ENCODE assay signal across 1 cellular context in genomic region chr3:129323651-129324294, GRCh38.
TF ChIP-seq lines count a peak whose summit lies in the region.

No MANE protein-coding gene starts in this region.

TF ChIP-seq in HepG2, 621 proteins besides CTCF, POLR2A, EP300 and RAD21 (continued from another document):
- TF ChIP-seq MED1 (CRISPR knock-in tag; IDR thresholded peaks at IDR 0.05) (0 out of 2 replicates have a peak, but pooled peaks have one; percentile 30), SOX13 (IDR thresholded peaks at IDR 0.05) (no peak), SOX13 (CRISPR knock-in tag; conservative IDR thresholded peaks at IDR 0.05 in 1 of 2, IDR thresholded peaks at IDR 0.05 in 1 of 2) (no peak), ATRX (CRISPR knock-in tag; IDR thresholded peaks at IDR 0.05; ENCODE audit: borderline replicate concordance) (no peak), ZNF576 (CRISPR knock-in tag; IDR thresholded peaks at IDR 0.05) (no peak), ATM (IDR thresholded peaks at IDR 0.05; ENCODE audit: borderline replicate concordance) (no peak), STAT5B (CRISPR knock-in tag; IDR thresholded peaks at IDR 0.05) (no peak), SNAPC2 (CRISPR knock-in tag; IDR thresholded peaks at IDR 0.05) (no peak), ZNF546 (CRISPR knock-in tag; conservative IDR thresholded peaks at IDR 0.05) (no peak), ZNF589 (CRISPR knock-in tag; conservative IDR thresholded peaks at IDR 0.05) (no peak), SP2 (CRISPR knock-in tag; IDR thresholded peaks at IDR 0.05) (no peak), ZSCAN21 (CRISPR knock-in tag; IDR thresholded peaks at IDR 0.05; ENCODE audit: borderline replicate concordance) (no peak), GATAD2A (CRISPR knock-in tag; IDR thresholded peaks at IDR 0.05) (0 out of 2 replicates have a peak, but pooled peaks have one; percentile 24), NCOR1 (IDR thresholded peaks at IDR 0.05; ENCODE audit: borderline replicate concordance, low read length) (no peak), PAWR (CRISPR knock-in tag; IDR thresholded peaks at IDR 0.05; ENCODE audit: borderline replicate concordance) (no peak), GLI4 (CRISPR knock-in tag; IDR thresholded peaks at IDR 0.05; ENCODE audit: borderline replicate concordance) (no peak), REPIN1 (CRISPR knock-in tag; IDR thresholded peaks at IDR 0.05; ENCODE audit: borderline replicate concordance, low read depth) (no peak), KLF6 (CRISPR knock-in tag; IDR thresholded peaks at IDR 0.05) (no peak), SMAD1 (CRISPR knock-in tag; IDR thresholded peaks at IDR 0.05; ENCODE audit: borderline replicate concordance, low read depth) (no peak), KAT8 (CRISPR knock-in tag; IDR thresholded peaks at IDR 0.05) (no peak), MTA3 (CRISPR knock-in tag; IDR thresholded peaks at IDR 0.05) (no peak), SSRP1 (CRISPR knock-in tag; IDR thresholded peaks at IDR 0.05) (no peak), ZNF296 (CRISPR knock-in tag; conservative IDR thresholded peaks at IDR 0.05) (no peak), FOXC1 (CRISPR knock-in tag; IDR thresholded peaks at IDR 0.05; ENCODE audit: borderline replicate concordance) (no peak), ZNF724P (CRISPR knock-in tag; IDR thresholded peaks at IDR 0.05; ENCODE audit: borderline replicate concordance) (no peak), FLYWCH1 (CRISPR knock-in tag; IDR thresholded peaks at IDR 0.05) (no peak), SNAPC5 (CRISPR knock-in tag; IDR thresholded peaks at IDR 0.05; ENCODE audit: borderline replicate concordance) (no peak)
- TF ChIP-seq, protein P1, sequence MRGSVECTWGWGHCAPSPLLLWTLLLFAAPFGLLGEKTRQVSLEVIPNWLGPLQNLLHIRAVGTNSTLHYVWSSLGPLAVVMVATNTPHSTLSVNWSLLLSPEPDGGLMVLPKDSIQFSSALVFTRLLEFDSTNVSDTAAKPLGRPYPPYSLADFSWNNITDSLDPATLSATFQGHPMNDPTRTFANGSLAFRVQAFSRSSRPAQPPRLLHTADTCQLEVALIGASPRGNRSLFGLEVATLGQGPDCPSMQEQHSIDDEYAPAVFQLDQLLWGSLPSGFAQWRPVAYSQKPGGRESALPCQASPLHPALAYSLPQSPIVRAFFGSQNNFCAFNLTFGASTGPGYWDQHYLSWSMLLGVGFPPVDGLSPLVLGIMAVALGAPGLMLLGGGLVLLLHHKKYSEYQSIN (CRISPR knock-in tag; IDR thresholded peaks at IDR 0.05; ENCODE audit: borderline replicate concordance), result no peak
- TF ChIP-seq, protein P2, sequence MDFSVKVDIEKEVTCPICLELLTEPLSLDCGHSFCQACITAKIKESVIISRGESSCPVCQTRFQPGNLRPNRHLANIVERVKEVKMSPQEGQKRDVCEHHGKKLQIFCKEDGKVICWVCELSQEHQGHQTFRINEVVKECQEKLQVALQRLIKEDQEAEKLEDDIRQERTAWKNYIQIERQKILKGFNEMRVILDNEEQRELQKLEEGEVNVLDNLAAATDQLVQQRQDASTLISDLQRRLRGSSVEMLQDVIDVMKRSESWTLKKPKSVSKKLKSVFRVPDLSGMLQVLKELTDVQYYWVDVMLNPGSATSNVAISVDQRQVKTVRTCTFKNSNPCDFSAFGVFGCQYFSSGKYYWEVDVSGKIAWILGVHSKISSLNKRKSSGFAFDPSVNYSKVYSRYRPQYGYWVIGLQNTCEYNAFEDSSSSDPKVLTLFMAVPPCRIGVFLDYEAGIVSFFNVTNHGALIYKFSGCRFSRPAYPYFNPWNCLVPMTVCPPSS (IDR thresholded peaks at IDR 0.05), result no peak
